ENCODE assay signal across 31 cellular contexts in the genomic region with DNA sequence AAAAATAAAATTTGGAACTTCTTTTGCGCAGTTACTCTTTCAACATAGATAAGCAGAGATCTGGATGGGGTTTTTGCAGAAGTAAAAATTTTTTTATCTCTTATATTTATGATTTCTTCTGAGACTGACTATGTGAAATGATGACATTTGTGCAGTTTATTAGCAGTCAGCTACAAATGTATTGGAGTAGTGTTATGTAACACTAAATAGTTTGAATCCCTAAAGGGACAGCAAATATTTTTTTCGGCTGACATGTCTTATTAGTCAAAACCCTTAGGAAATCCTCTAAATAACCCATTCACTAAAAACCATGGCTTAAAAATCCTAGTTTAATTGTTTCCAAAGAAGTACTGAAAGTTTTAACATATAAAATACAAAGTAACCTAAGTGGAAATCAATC. TPM values are rescaled to one million over a fixed set of nuclear protein-coding genes. Genes with fewer than 3 reads are reported as not detected.
"Had no signal": no experiment of that assay in that cellular context is flagged by ENCODE, and none has a peak within 500 bp of the region (broad histone marks: within the 10 kb centered on the region; RNA-seq: fewer than 3 reads in every experiment).

No MANE protein-coding gene starts in this region.

- H3K27ac ChIP-seq: cardiac muscle cell, PC-9, RWPE1, SJCRH30, SK-N-MC had no signal

- H3K9me3 Mint-ChIP-seq: activated CD8-positive, alpha-beta T cell treated with anti-CD3 and anti-CD28 coated beads for 36 hours; activated naive CD8-positive, alpha-beta T cell treated with anti-CD3 and anti-CD28 coated beads for 36 hours; activated T-helper 17 cell treated with anti-CD3 and anti-CD28 coated beads, Interleukin-2, amount 50 U/mL, for 72 hours had no signal

- H3K4me3 Mint-ChIP-seq: activated CD4-positive, alpha-beta T cell treated with anti-CD3 and anti-CD28 coated beads, Interleukin-2, amount 10 ng/mL, durations not matched to agents 24 days and 14 days; activated CD8-positive, alpha-beta T cell treated with anti-CD3 and anti-CD28 coated beads for 36 hours; activated naive CD8-positive, alpha-beta T cell treated with anti-CD3 and anti-CD28 coated beads for 36 hours; activated T-cell treated with anti-CD3 and anti-CD28 coated beads, Interleukin-2, amount 50 U/mL, for 72 hours; activated T-helper 17 cell treated with anti-CD3 and anti-CD28 coated beads, Interleukin-2, amount 50 U/mL, for 72 hours had no signal

- H3K27ac Mint-ChIP-seq: activated CD4-positive, alpha-beta T cell treated with anti-CD3 and anti-CD28 coated beads, Interleukin-2, amount 10 ng/mL, durations not matched to agents 24 days and 14 days; activated CD8-positive, alpha-beta T cell treated with anti-CD3 and anti-CD28 coated beads for 36 hours; activated naive CD8-positive, alpha-beta T cell treated with anti-CD3 and anti-CD28 coated beads for 36 hours; activated T-cell treated with anti-CD3 and anti-CD28 coated beads, Interleukin-2, amount 50 U/mL, for 72 hours; activated T-helper 17 cell treated with anti-CD3 and anti-CD28 coated beads, Interleukin-2, amount 50 U/mL, for 72 hours had no signal

- H3K27me3 Mint-ChIP-seq: activated CD4-positive, alpha-beta T cell treated with anti-CD3 and anti-CD28 coated beads, Interleukin-2, amount 10 ng/mL, durations not matched to agents 24 days and 14 days; activated T-helper 17 cell treated with anti-CD3 and anti-CD28 coated beads, Interleukin-2, amount 50 U/mL, for 72 hours had no signal

- H3K36me3 Mint-ChIP-seq: activated naive CD8-positive, alpha-beta T cell treated with anti-CD3 and anti-CD28 coated beads for 36 hours had no signal

- DNase-seq: activated CD4-positive, alpha-beta T cell treated with anti-CD3 and anti-CD28 coated beads, Interleukin-2, amount 10 ng/mL, durations not matched to agents 24 days and 14 days; activated CD4-positive, alpha-beta T cell treated with anti-CD3 and anti-CD28 coated beads, Interleukin-2, amount 50 U/mL, for 4 hours; activated CD8-positive, alpha-beta T cell treated with anti-CD3 and anti-CD28 coated beads for 36 hours; activated effector memory CD4-positive, alpha-beta T cell treated with anti-CD3 and anti-CD28 coated beads, Interleukin-2, amount 50 U/mL, for 16 hours; activated naive CD4-positive, alpha-beta T cell; activated naive CD4-positive, alpha-beta T cell treated with anti-CD3 and anti-CD28 coated beads, Interleukin-2, amount 50 U/mL, for 16 hours; activated naive CD8-positive, alpha-beta T cell treated with anti-CD3 and anti-CD28 coated beads for 36 hours; activated T-cell treated with anti-CD3 and anti-CD28 coated beads, Interleukin-2, amount 50 U/mL, for 1 hour; activated T-cell treated with anti-CD3 and anti-CD28 coated beads, Interleukin-2, amount 50 U/mL, for 72 hours; amniotic stem cell; aorta; IMR-90; NCI-H1105; NCI-H1417 treated with DMSO at 0.1 percent for 48 hours; NCI-H187 treated with DMSO at 0.1 percent for 48 hours; NCI-H2081; NCI-H226; NCI-H524 treated with DMSO at 0.1 percent for 48 hours; NCI-H748 treated with DMSO at 0.1 percent for 48 hours; NK-92 treated with Interleukin-12 subunit alpha and Interleukin-12 subunit beta, amount 100 ng/mL, for 24 hours; PC-9; SHP77; SJCRH30 had no signal

- H3K9me3 ChIP-seq: SJCRH30 had no signal

- H3K27me3 ChIP-seq: cardiac muscle cell, SJCRH30 had no signal

- H3K4me1 ChIP-seq: SJCRH30 had no signal

- H3K36me3 ChIP-seq: cardiac muscle cell, SJCRH30 had no signal

- ATAC-seq: activated CD8-positive, alpha-beta T cell treated with anti-CD3 and anti-CD28 coated beads for 36 hours; activated T-cell treated with anti-CD3 and anti-CD28 coated beads, Interleukin-2, amount 50 U/mL, for 72 hours; activated T-helper 17 cell treated with anti-CD3 and anti-CD28 coated beads, Interleukin-2, amount 50 U/mL, for 72 hours; K562 had no signal

- H3K4me1 Mint-ChIP-seq: activated CD4-positive, alpha-beta T cell treated with anti-CD3 and anti-CD28 coated beads, Interleukin-2, amount 10 ng/mL, durations not matched to agents 24 days and 14 days; activated naive CD8-positive, alpha-beta T cell treated with anti-CD3 and anti-CD28 coated beads for 36 hours; activated T-helper 17 cell treated with anti-CD3 and anti-CD28 coated beads, Interleukin-2, amount 50 U/mL, for 72 hours had no signal

- H3K4me3 ChIP-seq: cardiac muscle cell, K562, PC-9, SJCRH30, SK-N-MC had no signal

RNA-seq across cellular contexts. Expression of a gene that starts 48.0 kb away (rescaled TPM):
- total RNA-seq: activated CD4-positive, alpha-beta T cell treated with anti-CD3 and anti-CD28 coated beads, Interleukin-2, amount 10 ng/mL, durations not matched to agents 24 days and 14 days; activated CD8-positive, alpha-beta memory T cell treated with anti-CD3 and anti-CD28 coated beads for 36 hours; activated CD8-positive, alpha-beta T cell treated with anti-CD3 and anti-CD28 coated beads for 36 hours; activated naive CD8-positive, alpha-beta T cell treated with anti-CD3 and anti-CD28 coated beads for 36 hours; activated T-cell treated with anti-CD3 and anti-CD28 coated beads, Interleukin-2, amount 50 U/mL, for 72 hours; activated T-helper 17 cell treated with anti-CD3 and anti-CD28 coated beads, Interleukin-2, amount 50 U/mL, for 72 hours; PC-9; T-helper 1 cell treated with Interleukin-12 subunit alpha and Interleukin-12 subunit beta and Interleukin-4 antibody, amounts not matched to agents 30 ng/mL and 1 ng/mL, for 36 hours; T-helper 2 cell treated with Interferon-gamma antibody and Interleukin-4, amounts not matched to agents 100 ng/mL and 5 ng/mL, for 36 hours had no signal
